In the genomic region with DNA sequence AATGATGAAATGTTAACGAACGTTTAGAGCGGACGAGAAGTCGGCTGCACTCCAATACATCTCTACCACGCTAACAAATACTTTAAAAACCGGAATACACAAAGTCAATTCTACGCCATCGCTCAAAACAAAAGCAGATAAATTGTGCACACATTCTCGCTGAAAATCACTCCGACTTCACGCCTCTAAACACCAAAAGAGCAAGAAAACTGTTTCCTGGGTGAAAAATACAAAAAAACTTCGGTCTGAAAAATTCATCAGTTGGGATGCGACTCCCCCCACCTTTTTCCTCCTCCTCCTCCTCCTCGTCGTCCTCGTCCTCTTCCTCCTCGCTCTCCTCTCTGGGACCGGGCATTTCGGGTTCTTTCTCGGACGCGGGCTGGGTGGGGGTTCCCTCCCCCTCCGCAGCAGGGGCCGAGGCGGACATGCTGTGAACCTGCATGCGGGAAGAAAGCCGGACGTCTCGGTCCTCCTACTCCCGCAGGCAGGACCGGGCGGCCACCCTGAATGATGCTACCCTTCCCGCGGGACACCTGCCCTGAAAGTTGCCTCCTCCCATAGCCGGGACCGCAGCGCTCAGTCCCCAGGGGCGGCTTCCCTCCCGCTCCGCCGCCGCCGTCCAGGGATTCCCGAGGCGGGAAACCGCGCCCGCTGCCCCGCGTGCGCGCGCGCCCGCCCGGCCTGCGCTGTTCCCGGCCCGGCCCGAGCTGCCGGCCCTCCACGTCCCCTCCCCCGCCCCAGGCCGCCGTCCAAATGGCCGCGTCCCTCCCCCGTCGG, we compare ENCODE assay signal across 2 cellular contexts.
TF ChIP-seq lines count a peak whose summit lies in the region.

No MANE protein-coding gene starts in this region.

TF ChIP-seq in GM23338, 12 proteins besides CTCF, POLR2A, EP300 and RAD21 (continued from another document and continues in another):
- no peak; the same call in 1 of the 2 replicates for TF ChIP-seq POLR2AphosphoS5 (IDR thresholded peaks at IDR 0.05; ENCODE audit: low read depth)
- TF ChIP-seq JUNB (IDR thresholded peaks at IDR 0.05; ENCODE audit: unreplicated experiment) = no peak
- no peak for TF ChIP-seq EZH2phosphoT487 (IDR thresholded peaks at IDR 0.05; ENCODE audit: unreplicated experiment)
- TF ChIP-seq, protein P1, sequence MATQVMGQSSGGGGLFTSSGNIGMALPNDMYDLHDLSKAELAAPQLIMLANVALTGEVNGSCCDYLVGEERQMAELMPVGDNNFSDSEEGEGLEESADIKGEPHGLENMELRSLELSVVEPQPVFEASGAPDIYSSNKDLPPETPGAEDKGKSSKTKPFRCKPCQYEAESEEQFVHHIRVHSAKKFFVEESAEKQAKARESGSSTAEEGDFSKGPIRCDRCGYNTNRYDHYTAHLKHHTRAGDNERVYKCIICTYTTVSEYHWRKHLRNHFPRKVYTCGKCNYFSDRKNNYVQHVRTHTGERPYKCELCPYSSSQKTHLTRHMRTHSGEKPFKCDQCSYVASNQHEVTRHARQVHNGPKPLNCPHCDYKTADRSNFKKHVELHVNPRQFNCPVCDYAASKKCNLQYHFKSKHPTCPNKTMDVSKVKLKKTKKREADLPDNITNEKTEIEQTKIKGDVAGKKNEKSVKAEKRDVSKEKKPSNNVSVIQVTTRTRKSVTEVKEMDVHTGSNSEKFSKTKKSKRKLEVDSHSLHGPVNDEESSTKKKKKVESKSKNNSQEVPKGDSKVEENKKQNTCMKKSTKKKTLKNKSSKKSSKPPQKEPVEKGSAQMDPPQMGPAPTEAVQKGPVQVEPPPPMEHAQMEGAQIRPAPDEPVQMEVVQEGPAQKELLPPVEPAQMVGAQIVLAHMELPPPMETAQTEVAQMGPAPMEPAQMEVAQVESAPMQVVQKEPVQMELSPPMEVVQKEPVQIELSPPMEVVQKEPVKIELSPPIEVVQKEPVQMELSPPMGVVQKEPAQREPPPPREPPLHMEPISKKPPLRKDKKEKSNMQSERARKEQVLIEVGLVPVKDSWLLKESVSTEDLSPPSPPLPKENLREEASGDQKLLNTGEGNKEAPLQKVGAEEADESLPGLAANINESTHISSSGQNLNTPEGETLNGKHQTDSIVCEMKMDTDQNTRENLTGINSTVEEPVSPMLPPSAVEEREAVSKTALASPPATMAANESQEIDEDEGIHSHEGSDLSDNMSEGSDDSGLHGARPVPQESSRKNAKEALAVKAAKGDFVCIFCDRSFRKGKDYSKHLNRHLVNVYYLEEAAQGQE (IDR thresholded peaks at IDR 0.05; ENCODE audit: unreplicated experiment) = no peak
- TF ChIP-seq NANOG (IDR thresholded peaks at IDR 0.05; ENCODE audit: borderline replicate concordance) = no peak
- TF ChIP-seq ZNF114 (CRISPR knock-in tag; IDR thresholded peaks at IDR 0.05) = no peak
- no peak for TF ChIP-seq CREB1 (CRISPR knock-in tag; IDR thresholded peaks at IDR 0.05; ENCODE audit: low read depth)
- no peak for TF ChIP-seq ETS1 (IDR thresholded peaks at IDR 0.05)
- TF ChIP-seq ZNF331 (CRISPR knock-in tag; IDR thresholded peaks at IDR 0.05; ENCODE audit: low read depth) = no peak

TF ChIP-seq in endothelial cell of umbilical vein, 7 proteins besides CTCF, POLR2A, EP300 and RAD21 (continued from another document):
- TF ChIP-seq JUN (IDR thresholded peaks at IDR 0.05; ENCODE audit: borderline replicate concordance, insufficient read depth, insufficient read length, low read depth) (no peak), GATA2 (IDR thresholded peaks at IDR 0.05; ENCODE audit: insufficient read depth, insufficient read length, low read depth, low read length) (no peak), MAX (IDR thresholded peaks at IDR 0.05; ENCODE audit: insufficient read depth, insufficient read length) (no peak), POLR2AphosphoS5 (IDR thresholded peaks at IDR 0.05; ENCODE audit: insufficient read depth, low read depth, low read length) (no peak), FOS (IDR thresholded peaks at IDR 0.05; ENCODE audit: borderline replicate concordance, insufficient read depth, low read length) (no peak), EZH2 (IDR thresholded peaks at IDR 0.05; ENCODE audit: borderline replicate concordance, low read depth, low read length, severe bottlenecking) (no peak)
